ENCODE assay signal across 1 cellular context in genomic region chr18:76528477-76529432, GRCh38.
A peak's percentile ranks its signal among the peaks of the same experiment; 100 is the strongest.
TF ChIP-seq lines count a peak whose summit lies in the region.

No MANE protein-coding gene starts in this region.

TF ChIP-seq in HepG2, 621 proteins besides CTCF, POLR2A, EP300 and RAD21 (continued from another document and continues in another):
- TF ChIP-seq ZNF142 (CRISPR knock-in tag; IDR thresholded peaks at IDR 0.05) (no peak), MAFG (CRISPR knock-in tag; IDR thresholded peaks at IDR 0.05) (no peak), KAT2B (IDR thresholded peaks at IDR 0.05; ENCODE audit: borderline replicate concordance, low read depth, low read length) (no peak), TCF7 (IDR thresholded peaks at IDR 0.05; ENCODE audit: low read depth) (no peak), MBD4 (IDR thresholded peaks at IDR 0.05; ENCODE audit: borderline replicate concordance, low read length) (no peak), RBM22 (optimal IDR thresholded peaks at IDR 0.05; ENCODE audit: low read length) (no peak), KAT7 (CRISPR knock-in tag; IDR thresholded peaks at IDR 0.05; ENCODE audit: borderline replicate concordance) (0 out of 2 replicates have a peak, but pooled peaks have one; percentile 54), GTF3A (CRISPR knock-in tag; conservative IDR thresholded peaks at IDR 0.05) (no peak), ZNF329 (CRISPR knock-in tag; IDR thresholded peaks at IDR 0.05; ENCODE audit: low read depth) (no peak), RFX1 (IDR thresholded peaks at IDR 0.05) (no peak), SRF (IDR thresholded peaks at IDR 0.05; ENCODE audit: low read depth, low read length) (no peak), TFDP1 (CRISPR knock-in tag; IDR thresholded peaks at IDR 0.05; ENCODE audit: borderline replicate concordance) (no peak), ZNF468 (CRISPR knock-in tag; IDR thresholded peaks at IDR 0.05) (no peak), ETV5 (CRISPR knock-in tag; IDR thresholded peaks at IDR 0.05; ENCODE audit: borderline replicate concordance) (no peak), NR1H2 (CRISPR knock-in tag; IDR thresholded peaks at IDR 0.05; ENCODE audit: borderline replicate concordance, low read depth) (no peak), IRF2 (CRISPR knock-in tag; IDR thresholded peaks at IDR 0.05) (no peak), FOXP1 (IDR thresholded peaks at IDR 0.05) (no peak), FOXP1 (CRISPR knock-in tag; IDR thresholded peaks at IDR 0.05) (no peak), ZNF407 (CRISPR knock-in tag; IDR thresholded peaks at IDR 0.05; ENCODE audit: not compliant biosample characterization) (no peak), GPN1 (CRISPR knock-in tag; IDR thresholded peaks at IDR 0.05; ENCODE audit: borderline replicate concordance) (no peak), ZNF143 (CRISPR knock-in tag; IDR thresholded peaks at IDR 0.05) (no peak), SMAD1 (CRISPR knock-in tag; IDR thresholded peaks at IDR 0.05; ENCODE audit: borderline replicate concordance, low read depth) (no peak), ZNF501 (CRISPR knock-in tag; IDR thresholded peaks at IDR 0.05) (0 out of 2 replicates have a peak, but pooled peaks have one; percentile 7), PITX1 (CRISPR knock-in tag; IDR thresholded peaks at IDR 0.05) (no peak), ZNF713 (CRISPR knock-in tag; IDR thresholded peaks at IDR 0.05) (no peak), ZNF773 (CRISPR knock-in tag; IDR thresholded peaks at IDR 0.05; ENCODE audit: borderline replicate concordance) (no peak)
- TF ChIP-seq, protein P1, sequence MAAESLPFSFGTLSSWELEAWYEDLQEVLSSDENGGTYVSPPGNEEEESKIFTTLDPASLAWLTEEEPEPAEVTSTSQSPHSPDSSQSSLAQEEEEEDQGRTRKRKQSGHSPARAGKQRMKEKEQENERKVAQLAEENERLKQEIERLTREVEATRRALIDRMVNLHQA (CRISPR knock-in tag; IDR thresholded peaks at IDR 0.05): no peak
- TF ChIP-seq, protein P2, sequence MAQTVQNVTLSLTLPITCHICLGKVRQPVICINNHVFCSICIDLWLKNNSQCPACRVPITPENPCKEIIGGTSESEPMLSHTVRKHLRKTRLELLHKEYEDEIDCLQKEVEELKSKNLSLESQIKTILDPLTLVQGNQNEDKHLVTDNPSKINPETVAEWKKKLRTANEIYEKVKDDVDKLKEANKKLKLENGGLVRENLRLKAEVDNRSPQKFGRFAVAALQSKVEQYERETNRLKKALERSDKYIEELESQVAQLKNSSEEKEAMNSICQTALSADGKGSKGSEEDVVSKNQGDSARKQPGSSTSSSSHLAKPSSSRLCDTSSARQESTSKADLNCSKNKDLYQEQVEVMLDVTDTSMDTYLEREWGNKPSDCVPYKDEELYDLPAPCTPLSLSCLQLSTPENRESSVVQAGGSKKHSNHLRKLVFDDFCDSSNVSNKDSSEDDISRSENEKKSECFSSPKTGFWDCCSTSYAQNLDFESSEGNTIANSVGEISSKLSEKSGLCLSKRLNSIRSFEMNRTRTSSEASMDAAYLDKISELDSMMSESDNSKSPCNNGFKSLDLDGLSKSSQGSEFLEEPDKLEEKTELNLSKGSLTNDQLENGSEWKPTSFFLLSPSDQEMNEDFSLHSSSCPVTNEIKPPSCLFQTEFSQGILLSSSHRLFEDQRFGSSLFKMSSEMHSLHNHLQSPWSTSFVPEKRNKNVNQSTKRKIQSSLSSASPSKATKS (CRISPR knock-in tag; IDR thresholded peaks at IDR 0.05): no peak
- TF ChIP-seq, protein P3, sequence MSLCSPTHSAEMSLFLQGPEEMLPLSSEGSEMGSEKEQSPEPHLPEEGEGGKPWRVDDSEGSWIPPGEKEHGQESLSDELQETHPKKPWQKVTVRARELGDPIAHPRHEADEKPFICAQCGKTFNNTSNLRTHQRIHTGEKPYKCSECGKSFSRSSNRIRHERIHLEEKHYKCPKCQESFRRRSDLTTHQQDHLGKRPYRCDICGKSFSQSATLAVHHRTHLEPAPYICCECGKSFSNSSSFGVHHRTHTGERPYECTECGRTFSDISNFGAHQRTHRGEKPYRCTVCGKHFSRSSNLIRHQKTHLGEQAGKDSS (CRISPR knock-in tag; IDR thresholded peaks at IDR 0.05; ENCODE audit: borderline replicate concordance, low read depth): 0 out of 2 replicates have a peak, but pooled peaks have one; percentile 53
- TF ChIP-seq, protein P4, sequence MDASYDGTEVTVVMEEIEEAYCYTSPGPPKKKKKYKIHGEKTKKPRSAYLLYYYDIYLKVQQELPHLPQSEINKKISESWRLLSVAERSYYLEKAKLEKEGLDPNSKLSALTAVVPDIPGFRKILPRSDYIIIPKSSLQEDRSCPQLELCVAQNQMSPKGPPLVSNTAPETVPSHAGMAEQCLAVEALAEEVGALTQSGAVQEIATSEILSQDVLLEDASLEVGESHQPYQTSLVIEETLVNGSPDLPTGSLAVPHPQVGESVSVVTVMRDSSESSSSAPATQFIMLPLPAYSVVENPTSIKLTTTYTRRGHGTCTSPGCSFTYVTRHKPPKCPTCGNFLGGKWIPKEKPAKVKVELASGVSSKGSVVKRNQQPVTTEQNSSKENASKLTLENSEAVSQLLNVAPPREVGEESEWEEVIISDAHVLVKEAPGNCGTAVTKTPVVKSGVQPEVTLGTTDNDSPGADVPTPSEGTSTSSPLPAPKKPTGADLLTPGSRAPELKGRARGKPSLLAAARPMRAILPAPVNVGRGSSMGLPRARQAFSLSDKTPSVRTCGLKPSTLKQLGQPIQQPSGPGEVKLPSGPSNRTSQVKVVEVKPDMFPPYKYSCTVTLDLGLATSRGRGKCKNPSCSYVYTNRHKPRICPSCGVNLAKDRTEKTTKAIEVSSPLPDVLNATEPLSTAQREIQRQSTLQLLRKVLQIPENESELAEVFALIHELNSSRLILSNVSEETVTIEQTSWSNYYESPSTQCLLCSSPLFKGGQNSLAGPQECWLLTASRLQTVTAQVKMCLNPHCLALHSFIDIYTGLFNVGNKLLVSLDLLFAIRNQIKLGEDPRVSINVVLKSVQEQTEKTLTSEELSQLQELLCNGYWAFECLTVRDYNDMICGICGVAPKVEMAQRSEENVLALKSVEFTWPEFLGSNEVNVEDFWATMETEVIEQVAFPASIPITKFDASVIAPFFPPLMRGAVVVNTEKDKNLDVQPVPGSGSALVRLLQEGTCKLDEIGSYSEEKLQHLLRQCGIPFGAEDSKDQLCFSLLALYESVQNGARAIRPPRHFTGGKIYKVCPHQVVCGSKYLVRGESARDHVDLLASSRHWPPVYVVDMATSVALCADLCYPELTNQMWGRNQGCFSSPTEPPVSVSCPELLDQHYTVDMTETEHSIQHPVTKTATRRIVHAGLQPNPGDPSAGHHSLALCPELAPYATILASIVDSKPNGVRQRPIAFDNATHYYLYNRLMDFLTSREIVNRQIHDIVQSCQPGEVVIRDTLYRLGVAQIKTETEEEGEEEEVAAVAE (CRISPR knock-in tag; IDR thresholded peaks at IDR 0.05; ENCODE audit: borderline replicate concordance): no peak
- TF ChIP-seq, protein P5, sequence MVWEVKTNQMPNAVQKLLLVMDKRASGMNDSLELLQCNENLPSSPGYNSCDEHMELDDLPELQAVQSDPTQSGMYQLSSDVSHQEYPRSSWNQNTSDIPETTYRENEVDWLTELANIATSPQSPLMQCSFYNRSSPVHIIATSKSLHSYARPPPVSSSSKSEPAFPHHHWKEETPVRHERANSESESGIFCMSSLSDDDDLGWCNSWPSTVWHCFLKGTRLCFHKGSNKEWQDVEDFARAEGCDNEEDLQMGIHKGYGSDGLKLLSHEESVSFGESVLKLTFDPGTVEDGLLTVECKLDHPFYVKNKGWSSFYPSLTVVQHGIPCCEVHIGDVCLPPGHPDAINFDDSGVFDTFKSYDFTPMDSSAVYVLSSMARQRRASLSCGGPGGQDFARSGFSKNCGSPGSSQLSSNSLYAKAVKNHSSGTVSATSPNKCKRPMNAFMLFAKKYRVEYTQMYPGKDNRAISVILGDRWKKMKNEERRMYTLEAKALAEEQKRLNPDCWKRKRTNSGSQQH (CRISPR knock-in tag; IDR thresholded peaks at IDR 0.05; ENCODE audit: low read depth): no peak
